ENCODE assay signal across 28 cellular contexts in genomic region chr6:44229376-44230033, GRCh38. TPM values are rescaled to one million over a fixed set of nuclear protein-coding genes. Genes with fewer than 3 reads are reported as not detected.
DNase-seq lines count a peak whose midpoint lies in the region; ATAC-seq, FAIRE-seq and TF ChIP-seq lines count a peak whose summit lies in the region.
"Had no signal": no experiment of that assay in that cellular context is flagged by ENCODE, and none has a peak within 500 bp of the region (broad histone marks: within the 10 kb centered on the region; RNA-seq: fewer than 3 reads in every experiment).

No MANE protein-coding gene starts in this region.

- H3K4me1 ChIP-seq in esophagus muscularis mucosa (peaks cover 95 to 100% (median 100%) of the 10 kb centered on the region in 4 donors), sigmoid colon (peaks cover 0 to 100% (median 98%) of the 10 kb centered on the region in 4 donors)

- 75% methylated on average over 5 of the region's 11 CpGs for WGBS in esophagus muscularis mucosa
- WGBS in sigmoid colon, 2 donors: 95 to 96% methylated on average over 11 of the region's 11 CpGs

- TF ChIP-seq CTCF in RWPE1 (conservative IDR thresholded peaks at IDR 0.05; ENCODE audit: low read depth): no peak
- no peak for TF ChIP-seq CTCF in esophagus muscularis mucosa (IDR thresholded peaks at IDR 0.05)
- no peak for TF ChIP-seq CTCF in sigmoid colon (IDR thresholded peaks at IDR 0.05)
- TF ChIP-seq CTCF in D721Med (IDR thresholded peaks at IDR 0.05; ENCODE audit: insufficient read depth, missing control alignments): no peak

- FAIRE-seq in D721Med (lab: Jason Lieb, UNC): no peak
- FAIRE-seq: bronchial epithelial cell, TTC549 had no signal

- H3K4me3 ChIP-seq in esophagus muscularis mucosa: no peak overlapping the region
- H3K4me3 ChIP-seq in sigmoid colon: no peak overlapping the region
- H3K4me3 ChIP-seq: SJSA1, skin epidermis had no signal

- H3K36me3 ChIP-seq in esophagus muscularis mucosa (peaks cover 10 to 55% (median 38%) of the 10 kb centered on the region in 4 donors), sigmoid colon (peaks cover 24 to 42% (median 35%) of the 10 kb centered on the region in 4 donors)

- H3K27me3 ChIP-seq in esophagus muscularis mucosa: no peaks in the 10 kb centered on the region
- H3K27me3 ChIP-seq in sigmoid colon: no peaks in the 10 kb centered on the region
- H3K27me3 ChIP-seq: BE2C, SJSA1 had no signal

- intact Hi-C loops in esophagus muscularis mucosa (cut with DNase I): no loop called here
- intact Hi-C loops in sigmoid colon (cut with DNase I): loop anchor here (10.0 kb wide), 1 partner anchor 135 kb away; no protein-coding TSS in a partner anchor

- DNase-seq in RWPE1 (ENCODE audit: low spot score) (no peak), esophagus muscularis mucosa (ENCODE audit: extremely low spot score) (no peak), left lobe of liver (ENCODE audit: low spot score) (peak; percentile 93), sigmoid colon (peak; percentile 62), iPS-NIHi11 (ENCODE audit: low spot score) (no peak), erythroblast (lab: John Stamatoyannopoulos, UW) (no peak), D721Med (ENCODE audit: insufficient read length, low spot score) (no peak)
- no peak for DNase-seq in activated CD4-positive, alpha-beta T cell treated with anti-CD3 and anti-CD28 coated beads, Interleukin-2, amount 50 U/mL, for 48 hours
- DNase-seq: activated naive CD4-positive, alpha-beta T cell; activated T-cell treated with anti-CD3 and anti-CD28 coated beads, Interleukin-2, amount 50 U/mL, for 4 hours; BE2C; cortex of kidney; DMS79 treated with DMSO at 0.1 percent for 48 hours; glutamatergic neuron; mesendoderm; naive thymus-derived CD4-positive, alpha-beta T cell; NCI-H146; NCI-H524 treated with DMSO at 0.1 percent for 48 hours; substantia nigra; T-helper 1 cell had no signal

- POLR2A ChIA-PET in RWPE1 (lab: Yijun Ruan, JAX; ENCODE audit: low non-redundant PET): no interaction called here

- H3K27ac ChIP-seq in RWPE1 (peak overlapping the region; percentile 90), esophagus muscularis mucosa (replicated peaks in 1 of 4) (peak overlapping the region; percentile 95 to 98 (median 96)), sigmoid colon (peak overlapping the region; percentile 94 to 98 (median 97))
- H3K27ac ChIP-seq: SJSA1 had no signal

- no peak for TF ChIP-seq POLR2A in esophagus muscularis mucosa (IDR thresholded peaks at IDR 0.05; ENCODE audit: low read depth)
- TF ChIP-seq POLR2A in sigmoid colon (IDR thresholded peaks at IDR 0.05): no peak
- no peak for TF ChIP-seq POLR2A in erythroblast (IDR thresholded peaks at IDR 0.05; ENCODE audit: low read length)

- no peak for TF ChIP-seq EP300 in esophagus muscularis mucosa (IDR thresholded peaks at IDR 0.05)
- no peak for TF ChIP-seq EP300 in sigmoid colon (IDR thresholded peaks at IDR 0.05)

- CTCF ChIA-PET in RWPE1 (lab: Yijun Ruan, JAX): interaction anchor here (0.6 kb wide), 1 partner anchor 52 kb away, joined by 3 read pairs; no protein-coding TSS in a partner anchor

- no peaks in the 10 kb centered on the region for H3K9me3 ChIP-seq in esophagus muscularis mucosa
- no peaks in the 10 kb centered on the region for H3K9me3 ChIP-seq in sigmoid colon
- H3K9me3 ChIP-seq: BE2C, SJSA1 had no signal

- ATAC-seq in left lobe of liver: peak; percentile 54
- ATAC-seq: activated T-cell treated with anti-CD3 and anti-CD28 coated beads, Interleukin-2, amount 50 U/mL, for 4 hours; naive thymus-derived CD4-positive, alpha-beta T cell; Panc1 had no signal

RNA-seq across cellular contexts. Expression of gene SLC29A1, which starts 6.1 kb away (rescaled TPM):
- total RNA-seq in esophagus muscularis mucosa: 100 to 1,000 TPM in 3 of 4 donors, 10 to 100 TPM in 1; 68.9 to 159 (median 138) TPM
- 37.5 TPM for total RNA-seq in left lobe of liver
- total RNA-seq in sigmoid colon: 100 to 1,000 TPM; 147 to 195 (median 180) TPM
- 10 to 100 TPM in 2 of 3 donors, 1 to 10 TPM in 1; 4.2 to 24.8 (median 10.8) TPM for polyA plus RNA-seq in sigmoid colon

RNA-seq across cellular contexts. Expression of gene MYMX, which starts 12.8 kb away (rescaled TPM):
- not detected for total RNA-seq in esophagus muscularis mucosa
- not detected for total RNA-seq in left lobe of liver
- total RNA-seq in sigmoid colon: not detected
- under 1 TPM in 1 of 3 donors, not detected in 2; 0.28 TPM for polyA plus RNA-seq in sigmoid colon
- total RNA-seq: activated CD8-positive, alpha-beta memory T cell treated with anti-CD3 and anti-CD28 coated beads for 36 hours; activated T-cell treated with anti-CD3 and anti-CD28 coated beads, Interleukin-2, amount 50 U/mL, for 4 hours; bronchial epithelial cell; H4; naive thymus-derived CD4-positive, alpha-beta T cell; ureter had no signal
- polyA plus RNA-seq: naive thymus-derived CD4-positive, alpha-beta T cell had no signal

RNA-seq across cellular contexts. Expression of gene HSP90AB1, which starts 17.4 kb away (rescaled TPM):
- total RNA-seq in esophagus muscularis mucosa (100 to 1,000 TPM; 356 to 729 (median 499) TPM), left lobe of liver (187 TPM), sigmoid colon (100 to 1,000 TPM; 442 to 569 (median 518) TPM)
- 100 to 1,000 TPM; 182 to 484 (median 320) TPM for polyA plus RNA-seq in sigmoid colon

RNA-seq across cellular contexts. Expression of gene SLC35B2, which starts 27.8 kb away (rescaled TPM):
- total RNA-seq in esophagus muscularis mucosa (10 to 100 TPM; 22.8 to 37.9 (median 32.6) TPM), left lobe of liver (18.4 TPM), sigmoid colon (10 to 100 TPM; 25.3 to 28.8 (median 27.2) TPM)
- polyA plus RNA-seq in sigmoid colon: 10 to 100 TPM in 1 of 3 donors, 1 to 10 TPM in 2; 7.2 to 36.9 (median 7.9) TPM

RNA-seq across cellular contexts. Expression of gene NFKBIE, which starts 35.8 kb away (rescaled TPM):
- 10 to 100 TPM in 1 of 4 donors, 1 to 10 TPM in 3; 7.0 to 10.4 (median 8.5) TPM for total RNA-seq in esophagus muscularis mucosa
- 2.8 TPM for total RNA-seq in left lobe of liver
- total RNA-seq in sigmoid colon: 10 to 100 TPM in 1 of 4 donors, 1 to 10 TPM in 3; 4.7 to 13.6 (median 8.4) TPM
- 10 to 100 TPM in 2 of 3 donors, 1 to 10 TPM in 1; 8.4 to 16.2 (median 13.4) TPM for polyA plus RNA-seq in sigmoid colon

Comparison
In these comparisons a context has a peak if more than half of its experiments do, and no peak if none do; other contexts are left out.
1. DNase-seq: peak in left lobe of liver (single experiment) and sigmoid colon (single experiment); none in RWPE1 (single experiment), esophagus muscularis mucosa (single experiment), iPS-NIHi11 (single experiment), erythroblast (0 of 2), activated CD4-positive, alpha-beta T cell treated with anti-CD3 and anti-CD28 coated beads, Interleukin-2, amount 50 U/mL, for 48 hours (0 of 2) and D721Med (single experiment).
2. Peak in every context shown above with its lines, with median percentiles within 50 percentile points of each other: H3K27ac ChIP-seq.